ENCODE assay signal across 1 cellular context in the genomic region with DNA sequence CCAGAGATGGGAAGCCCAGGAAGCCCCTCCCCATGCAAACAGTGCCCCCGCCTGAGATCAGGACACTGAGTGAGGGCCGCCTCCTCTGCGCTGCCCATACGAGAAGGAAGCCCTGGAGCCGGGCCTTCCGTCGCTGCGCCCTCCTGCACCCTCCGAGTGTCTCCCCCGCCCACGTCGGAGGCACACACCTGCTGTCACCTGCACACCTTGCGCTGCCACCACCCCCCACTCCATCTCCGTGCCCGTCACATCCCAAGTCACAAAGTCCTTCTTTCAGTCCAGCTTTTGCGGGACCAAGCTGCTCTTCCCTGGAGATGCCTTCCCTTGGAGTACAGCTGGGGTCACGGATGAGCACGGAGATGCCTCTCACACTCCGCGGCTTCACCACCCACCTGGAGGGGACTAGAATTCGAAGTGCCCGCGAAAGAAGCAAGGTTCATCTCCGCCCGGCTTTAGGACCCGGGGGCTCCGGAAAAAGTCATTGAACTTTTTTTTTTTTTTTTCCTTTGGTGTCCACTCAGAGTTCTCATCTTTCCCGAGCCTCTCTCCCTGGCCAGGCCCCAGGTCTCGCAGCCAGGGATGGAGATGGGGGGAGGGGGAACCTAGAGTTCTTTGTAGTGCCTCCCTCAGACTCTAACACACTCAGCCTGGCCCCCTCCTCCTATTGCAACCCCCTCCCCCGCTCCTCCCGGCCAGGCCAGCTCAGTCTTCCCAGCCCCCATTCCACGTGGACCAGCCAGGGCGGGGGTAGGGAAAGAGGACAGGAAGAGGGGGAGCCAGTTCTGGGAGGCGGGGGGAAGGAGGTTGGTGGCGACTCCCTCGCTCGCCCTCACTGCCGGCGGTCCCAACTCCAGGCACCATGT.
A peak's percentile ranks its signal among the peaks of the same experiment; 100 is the strongest.
TF ChIP-seq lines count a peak whose summit lies in the region.

Gene FKBP10 (plus strand): TSS at position 829 of the 863 bp plus-strand sequence. CDS start 31 bp downstream, at position 860.

TF ChIP-seq in HepG2, 621 proteins besides CTCF, POLR2A, EP300 and RAD21 (continued from another document and continues in another):
- TF ChIP-seq, protein P1, sequence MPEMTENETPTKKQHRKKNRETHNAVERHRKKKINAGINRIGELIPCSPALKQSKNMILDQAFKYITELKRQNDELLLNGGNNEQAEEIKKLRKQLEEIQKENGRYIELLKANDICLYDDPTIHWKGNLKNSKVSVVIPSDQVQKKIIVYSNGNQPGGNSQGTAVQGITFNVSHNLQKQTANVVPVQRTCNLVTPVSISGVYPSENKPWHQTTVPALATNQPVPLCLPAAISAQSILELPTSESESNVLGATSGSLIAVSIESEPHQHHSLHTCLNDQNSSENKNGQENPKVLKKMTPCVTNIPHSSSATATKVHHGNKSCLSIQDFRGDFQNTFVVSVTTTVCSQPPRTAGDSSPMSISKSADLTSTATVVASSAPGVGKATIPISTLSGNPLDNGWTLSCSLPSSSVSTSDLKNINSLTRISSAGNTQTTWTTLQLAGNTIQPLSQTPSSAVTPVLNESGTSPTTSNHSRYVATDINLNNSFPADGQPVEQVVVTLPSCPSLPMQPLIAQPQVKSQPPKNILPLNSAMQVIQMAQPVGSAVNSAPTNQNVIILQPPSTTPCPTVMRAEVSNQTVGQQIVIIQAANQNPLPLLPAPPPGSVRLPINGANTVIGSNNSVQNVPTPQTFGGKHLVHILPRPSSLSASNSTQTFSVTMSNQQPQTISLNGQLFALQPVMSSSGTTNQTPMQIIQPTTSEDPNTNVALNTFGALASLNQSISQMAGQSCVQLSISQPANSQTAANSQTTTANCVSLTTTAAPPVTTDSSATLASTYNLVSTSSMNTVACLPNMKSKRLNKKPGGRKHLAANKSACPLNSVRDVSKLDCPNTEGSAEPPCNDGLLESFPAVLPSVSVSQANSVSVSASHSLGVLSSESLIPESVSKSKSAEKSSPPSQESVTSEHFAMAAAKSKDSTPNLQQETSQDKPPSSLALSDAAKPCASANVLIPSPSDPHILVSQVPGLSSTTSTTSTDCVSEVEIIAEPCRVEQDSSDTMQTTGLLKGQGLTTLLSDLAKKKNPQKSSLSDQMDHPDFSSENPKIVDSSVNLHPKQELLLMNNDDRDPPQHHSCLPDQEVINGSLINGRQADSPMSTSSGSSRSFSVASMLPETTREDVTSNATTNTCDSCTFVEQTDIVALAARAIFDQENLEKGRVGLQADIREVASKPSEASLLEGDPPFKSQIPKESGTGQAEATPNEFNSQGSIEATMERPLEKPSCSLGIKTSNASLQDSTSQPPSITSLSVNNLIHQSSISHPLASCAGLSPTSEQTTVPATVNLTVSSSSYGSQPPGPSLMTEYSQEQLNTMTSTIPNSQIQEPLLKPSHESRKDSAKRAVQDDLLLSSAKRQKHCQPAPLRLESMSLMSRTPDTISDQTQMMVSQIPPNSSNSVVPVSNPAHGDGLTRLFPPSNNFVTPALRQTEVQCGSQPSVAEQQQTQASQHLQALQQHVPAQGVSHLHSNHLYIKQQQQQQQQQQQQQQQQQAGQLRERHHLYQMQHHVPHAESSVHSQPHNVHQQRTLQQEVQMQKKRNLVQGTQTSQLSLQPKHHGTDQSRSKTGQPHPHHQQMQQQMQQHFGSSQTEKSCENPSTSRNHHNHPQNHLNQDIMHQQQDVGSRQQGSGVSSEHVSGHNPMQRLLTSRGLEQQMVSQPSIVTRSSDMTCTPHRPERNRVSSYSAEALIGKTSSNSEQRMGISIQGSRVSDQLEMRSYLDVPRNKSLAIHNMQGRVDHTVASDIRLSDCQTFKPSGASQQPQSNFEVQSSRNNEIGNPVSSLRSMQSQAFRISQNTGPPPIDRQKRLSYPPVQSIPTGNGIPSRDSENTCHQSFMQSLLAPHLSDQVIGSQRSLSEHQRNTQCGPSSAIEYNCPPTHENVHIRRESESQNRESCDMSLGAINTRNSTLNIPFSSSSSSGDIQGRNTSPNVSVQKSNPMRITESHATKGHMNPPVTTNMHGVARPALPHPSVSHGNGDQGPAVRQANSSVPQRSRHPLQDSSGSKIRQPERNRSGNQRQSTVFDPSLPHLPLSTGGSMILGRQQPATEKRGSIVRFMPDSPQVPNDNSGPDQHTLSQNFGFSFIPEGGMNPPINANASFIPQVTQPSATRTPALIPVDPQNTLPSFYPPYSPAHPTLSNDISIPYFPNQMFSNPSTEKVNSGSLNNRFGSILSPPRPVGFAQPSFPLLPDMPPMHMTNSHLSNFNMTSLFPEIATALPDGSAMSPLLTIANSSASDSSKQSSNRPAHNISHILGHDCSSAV (CRISPR knock-in tag; IDR thresholded peaks at IDR 0.05; ENCODE audit: borderline replicate concordance) = no peak
- TF ChIP-seq, protein P2, sequence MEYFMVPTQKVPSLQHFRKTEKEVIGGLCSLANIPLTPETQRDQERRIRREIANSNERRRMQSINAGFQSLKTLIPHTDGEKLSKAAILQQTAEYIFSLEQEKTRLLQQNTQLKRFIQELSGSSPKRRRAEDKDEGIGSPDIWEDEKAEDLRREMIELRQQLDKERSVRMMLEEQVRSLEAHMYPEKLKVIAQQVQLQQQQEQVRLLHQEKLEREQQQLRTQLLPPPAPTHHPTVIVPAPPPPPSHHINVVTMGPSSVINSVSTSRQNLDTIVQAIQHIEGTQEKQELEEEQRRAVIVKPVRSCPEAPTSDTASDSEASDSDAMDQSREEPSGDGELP (IDR thresholded peaks at IDR 0.05; ENCODE audit: borderline replicate concordance, low read depth) = no peak; the same call in 1 of the 2 replicates
- TF ChIP-seq ZNF749 (CRISPR knock-in tag; IDR thresholded peaks at IDR 0.05; ENCODE audit: borderline replicate concordance) (peak; percentile 62; the same call in 1 of the 2 replicates), KAT2B (IDR thresholded peaks at IDR 0.05; ENCODE audit: borderline replicate concordance, low read depth, low read length) (no peak), REXO4 (CRISPR knock-in tag; IDR thresholded peaks at IDR 0.05; ENCODE audit: borderline replicate concordance) (no peak), ZNF670 (CRISPR knock-in tag; IDR thresholded peaks at IDR 0.05; ENCODE audit: borderline replicate concordance) (peak; percentile 87; the same call in 1 of the 2 replicates), SETDB1 (CRISPR knock-in tag; IDR thresholded peaks at IDR 0.05; ENCODE audit: borderline replicate concordance) (no peak), ZNF501 (CRISPR knock-in tag; IDR thresholded peaks at IDR 0.05) (peak; percentile 54; the same call in 1 of the 2 replicates), CHD4 (IDR thresholded peaks at IDR 0.05; ENCODE audit: borderline replicate concordance, low read length) (peak; percentile 47; the same call in 1 of the 2 replicates), IRF1 (CRISPR knock-in tag; IDR thresholded peaks at IDR 0.05; ENCODE audit: low read depth) (no peak), E2F2 (CRISPR knock-in tag; IDR thresholded peaks at IDR 0.05; ENCODE audit: borderline replicate concordance) (no peak), CBX1 (IDR thresholded peaks at IDR 0.05; ENCODE audit: low read depth) (peak; percentile 25), CCAR2 (optimal IDR thresholded peaks at IDR 0.05; ENCODE audit: low read depth, low read length) (peak; percentile 92), SNAPC2 (CRISPR knock-in tag; IDR thresholded peaks at IDR 0.05) (no peak; the same call in 1 of the 2 replicates), IKZF4 (CRISPR knock-in tag; IDR thresholded peaks at IDR 0.05; ENCODE audit: borderline replicate concordance, low read depth, not compliant biosample characterization) (no peak), BCL6 (CRISPR knock-in tag; IDR thresholded peaks at IDR 0.05) (peak; percentile 32), MTF1 (CRISPR knock-in tag; IDR thresholded peaks at IDR 0.05) (no peak), NR2F1 (CRISPR knock-in tag; IDR thresholded peaks at IDR 0.05) (no peak), NCOR1 (IDR thresholded peaks at IDR 0.05; ENCODE audit: borderline replicate concordance, low read length) (peak; percentile 76; the same call in 1 of the 2 replicates), RBAK (CRISPR knock-in tag; IDR thresholded peaks at IDR 0.05) (no peak), NCOA5 (CRISPR knock-in tag; IDR thresholded peaks at IDR 0.05) (no peak), FOSL2 (CRISPR knock-in tag; IDR thresholded peaks at IDR 0.05) (peak; percentile 33; the same call in 1 of the 2 replicates), ZNF761 (CRISPR knock-in tag; conservative IDR thresholded peaks at IDR 0.05) (peak; percentile 71), MED1 (CRISPR knock-in tag; IDR thresholded peaks at IDR 0.05) (0 out of 2 replicates have a peak, but pooled peaks have one; percentile 7), ZNF558 (CRISPR knock-in tag; IDR thresholded peaks at IDR 0.05; ENCODE audit: borderline replicate concordance) (peak; percentile 21; the same call in 1 of the 2 replicates), ARNT (IDR thresholded peaks at IDR 0.05) (no peak), ZNF329 (CRISPR knock-in tag; IDR thresholded peaks at IDR 0.05; ENCODE audit: low read depth) (no peak), ZNF703 (CRISPR knock-in tag; IDR thresholded peaks at IDR 0.05; ENCODE audit: borderline replicate concordance) (no peak), CCDC6 (CRISPR knock-in tag; IDR thresholded peaks at IDR 0.05) (no peak), YEATS4 (CRISPR knock-in tag; IDR thresholded peaks at IDR 0.05; ENCODE audit: borderline replicate concordance) (peak; percentile 90), ZNF776 (CRISPR knock-in tag; IDR thresholded peaks at IDR 0.05) (no peak), RBM39 (IDR thresholded peaks at IDR 0.05; ENCODE audit: low read depth, low read length, poor library complexity, severe bottlenecking) (peak; percentile 55), KDM2A (CRISPR knock-in tag; IDR thresholded peaks at IDR 0.05; ENCODE audit: borderline replicate concordance, low read depth) (no peak), MEF2D (CRISPR knock-in tag; IDR thresholded peaks at IDR 0.05) (no peak), ZNF780A (CRISPR knock-in tag; IDR thresholded peaks at IDR 0.05) (0 out of 2 replicates have a peak, but pooled peaks have one; percentile 63), ZNF350 (CRISPR knock-in tag; IDR thresholded peaks at IDR 0.05; ENCODE audit: borderline replicate concordance, low read depth) (peak; percentile 73), EEA1 (CRISPR knock-in tag; IDR thresholded peaks at IDR 0.05; ENCODE audit: borderline replicate concordance) (0 out of 2 replicates have a peak, but pooled peaks have one; percentile 1), FLYWCH1 (CRISPR knock-in tag; IDR thresholded peaks at IDR 0.05) (peak; percentile 79; the same call in 1 of the 2 replicates), ZNF547 (CRISPR knock-in tag; IDR thresholded peaks at IDR 0.05) (no peak), ZNF552 (CRISPR knock-in tag; IDR thresholded peaks at IDR 0.05; ENCODE audit: borderline replicate concordance) (no peak)
- TF ChIP-seq, protein P3, sequence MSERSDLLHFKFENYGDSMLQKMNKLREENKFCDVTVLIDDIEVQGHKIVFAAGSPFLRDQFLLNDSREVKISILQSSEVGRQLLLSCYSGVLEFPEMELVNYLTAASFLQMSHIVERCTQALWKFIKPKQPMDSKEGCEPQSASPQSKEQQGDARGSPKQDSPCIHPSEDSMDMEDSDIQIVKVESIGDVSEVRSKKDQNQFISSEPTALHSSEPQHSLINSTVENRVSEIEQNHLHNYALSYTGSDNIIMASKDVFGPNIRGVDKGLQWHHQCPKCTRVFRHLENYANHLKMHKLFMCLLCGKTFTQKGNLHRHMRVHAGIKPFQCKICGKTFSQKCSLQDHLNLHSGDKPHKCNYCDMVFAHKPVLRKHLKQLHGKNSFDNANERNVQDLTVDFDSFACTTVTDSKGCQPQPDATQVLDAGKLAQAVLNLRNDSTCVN (CRISPR knock-in tag; IDR thresholded peaks at IDR 0.05; ENCODE audit: borderline replicate concordance) = peak; percentile 6; the same call in 1 of the 2 replicates
- TF ChIP-seq, protein P4, sequence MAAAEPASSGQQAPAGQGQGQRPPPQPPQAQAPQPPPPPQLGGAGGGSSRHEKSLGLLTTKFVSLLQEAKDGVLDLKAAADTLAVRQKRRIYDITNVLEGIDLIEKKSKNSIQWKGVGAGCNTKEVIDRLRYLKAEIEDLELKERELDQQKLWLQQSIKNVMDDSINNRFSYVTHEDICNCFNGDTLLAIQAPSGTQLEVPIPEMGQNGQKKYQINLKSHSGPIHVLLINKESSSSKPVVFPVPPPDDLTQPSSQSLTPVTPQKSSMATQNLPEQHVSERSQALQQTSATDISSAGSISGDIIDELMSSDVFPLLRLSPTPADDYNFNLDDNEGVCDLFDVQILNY (CRISPR knock-in tag; conservative IDR thresholded peaks at IDR 0.05) = no peak
- TF ChIP-seq, protein P5, sequence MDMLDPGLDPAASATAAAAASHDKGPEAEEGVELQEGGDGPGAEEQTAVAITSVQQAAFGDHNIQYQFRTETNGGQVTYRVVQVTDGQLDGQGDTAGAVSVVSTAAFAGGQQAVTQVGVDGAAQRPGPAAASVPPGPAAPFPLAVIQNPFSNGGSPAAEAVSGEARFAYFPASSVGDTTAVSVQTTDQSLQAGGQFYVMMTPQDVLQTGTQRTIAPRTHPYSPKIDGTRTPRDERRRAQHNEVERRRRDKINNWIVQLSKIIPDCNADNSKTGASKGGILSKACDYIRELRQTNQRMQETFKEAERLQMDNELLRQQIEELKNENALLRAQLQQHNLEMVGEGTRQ (IDR thresholded peaks at IDR 0.05; ENCODE audit: low read depth, low read length) = no peak
- TF ChIP-seq, protein P5 (CRISPR knock-in tag; IDR thresholded peaks at IDR 0.05; ENCODE audit: borderline replicate concordance) = peak; percentile 40; the same call in 1 of the 2 replicates
